1 cellular context compared by ENCODE assay signal in the genomic region with DNA sequence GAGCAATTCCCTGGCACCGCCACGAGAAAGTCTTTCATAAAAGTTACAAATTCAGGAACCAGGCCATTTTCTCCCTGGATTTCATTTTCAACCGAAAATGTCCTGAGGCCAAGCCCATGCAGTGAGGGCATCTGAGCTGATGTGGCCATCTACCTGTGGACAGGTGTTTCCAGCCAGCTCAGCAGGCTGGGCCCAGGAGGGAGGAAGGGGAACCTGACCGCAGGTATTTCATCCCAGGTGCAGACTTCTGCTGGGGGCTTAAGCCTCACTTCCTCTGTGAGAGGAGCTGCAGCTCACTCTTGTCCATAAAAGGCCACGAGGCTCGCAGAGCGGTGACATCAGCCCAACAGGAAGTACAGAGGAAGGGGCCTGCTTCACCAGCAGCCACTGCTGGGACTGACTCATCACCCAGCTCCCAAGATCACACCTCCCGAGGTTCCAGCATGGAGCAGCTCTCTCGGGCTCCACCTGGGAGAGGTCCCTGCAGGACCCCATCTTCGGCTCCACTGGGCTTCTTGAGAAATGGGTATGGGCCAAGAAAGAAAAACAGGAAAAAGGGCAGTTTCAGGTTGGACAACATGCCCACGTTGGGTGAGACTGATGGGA.
A peak's percentile ranks its signal among the peaks of the same experiment; 100 is the strongest.
TF ChIP-seq lines count a peak whose summit lies in the region.

No MANE protein-coding gene starts in this region.

TF ChIP-seq in HEK293, 187 proteins besides CTCF, POLR2A, EP300 and RAD21 (continued from another document and continues in another):
- TF ChIP-seq, protein P1, sequence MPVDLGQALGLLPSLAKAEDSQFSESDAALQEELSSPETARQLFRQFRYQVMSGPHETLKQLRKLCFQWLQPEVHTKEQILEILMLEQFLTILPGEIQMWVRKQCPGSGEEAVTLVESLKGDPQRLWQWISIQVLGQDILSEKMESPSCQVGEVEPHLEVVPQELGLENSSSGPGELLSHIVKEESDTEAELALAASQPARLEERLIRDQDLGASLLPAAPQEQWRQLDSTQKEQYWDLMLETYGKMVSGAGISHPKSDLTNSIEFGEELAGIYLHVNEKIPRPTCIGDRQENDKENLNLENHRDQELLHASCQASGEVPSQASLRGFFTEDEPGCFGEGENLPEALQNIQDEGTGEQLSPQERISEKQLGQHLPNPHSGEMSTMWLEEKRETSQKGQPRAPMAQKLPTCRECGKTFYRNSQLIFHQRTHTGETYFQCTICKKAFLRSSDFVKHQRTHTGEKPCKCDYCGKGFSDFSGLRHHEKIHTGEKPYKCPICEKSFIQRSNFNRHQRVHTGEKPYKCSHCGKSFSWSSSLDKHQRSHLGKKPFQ (tag by site-specific recombination; IDR thresholded peaks at IDR 0.05) = peak; percentile 79; the same call in 1 of the 2 replicates
- TF ChIP-seq, protein P2, sequence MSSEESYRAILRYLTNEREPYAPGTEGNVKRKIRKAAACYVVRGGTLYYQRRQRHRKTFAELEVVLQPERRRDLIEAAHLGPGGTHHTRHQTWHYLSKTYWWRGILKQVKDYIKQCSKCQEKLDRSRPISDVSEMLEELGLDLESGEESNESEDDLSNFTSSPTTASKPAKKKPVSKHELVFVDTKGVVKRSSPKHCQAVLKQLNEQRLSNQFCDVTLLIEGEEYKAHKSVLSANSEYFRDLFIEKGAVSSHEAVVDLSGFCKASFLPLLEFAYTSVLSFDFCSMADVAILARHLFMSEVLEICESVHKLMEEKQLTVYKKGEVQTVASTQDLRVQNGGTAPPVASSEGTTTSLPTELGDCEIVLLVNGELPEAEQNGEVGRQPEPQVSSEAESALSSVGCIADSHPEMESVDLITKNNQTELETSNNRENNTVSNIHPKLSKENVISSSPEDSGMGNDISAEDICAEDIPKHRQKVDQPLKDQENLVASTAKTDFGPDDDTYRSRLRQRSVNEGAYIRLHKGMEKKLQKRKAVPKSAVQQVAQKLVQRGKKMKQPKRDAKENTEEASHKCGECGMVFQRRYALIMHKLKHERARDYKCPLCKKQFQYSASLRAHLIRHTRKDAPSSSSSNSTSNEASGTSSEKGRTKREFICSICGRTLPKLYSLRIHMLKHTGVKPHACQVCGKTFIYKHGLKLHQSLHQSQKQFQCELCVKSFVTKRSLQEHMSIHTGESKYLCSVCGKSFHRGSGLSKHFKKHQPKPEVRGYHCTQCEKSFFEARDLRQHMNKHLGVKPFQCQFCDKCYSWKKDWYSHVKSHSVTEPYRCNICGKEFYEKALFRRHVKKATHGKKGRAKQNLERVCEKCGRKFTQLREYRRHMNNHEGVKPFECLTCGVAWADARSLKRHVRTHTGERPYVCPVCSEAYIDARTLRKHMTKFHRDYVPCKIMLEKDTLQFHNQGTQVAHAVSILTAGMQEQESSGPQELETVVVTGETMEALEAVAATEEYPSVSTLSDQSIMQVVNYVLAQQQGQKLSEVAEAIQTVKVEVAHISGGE (tag by site-specific recombination; conservative IDR thresholded peaks at IDR 0.05; ENCODE audit: low read depth) = no peak
- no peak for TF ChIP-seq ZNF626 (tag by site-specific recombination; IDR thresholded peaks at IDR 0.05)
- TF ChIP-seq ZNF426 (tag by site-specific recombination; IDR thresholded peaks at IDR 0.05) = no peak
- TF ChIP-seq KLF7 (tag by site-specific recombination; IDR thresholded peaks at IDR 0.05; ENCODE audit: borderline replicate concordance) = no peak
- no peak for TF ChIP-seq ELK4 (IDR thresholded peaks at IDR 0.05; ENCODE audit: borderline replicate concordance, low read depth, low read length)
- no peak for TF ChIP-seq ZNF391 (tag by site-specific recombination; IDR thresholded peaks at IDR 0.05; ENCODE audit: borderline replicate concordance, low read depth)
- peak; percentile 78 for TF ChIP-seq ZNF394 (tag by site-specific recombination; IDR thresholded peaks at IDR 0.05; ENCODE audit: borderline replicate concordance)
- no peak; the same call in 1 of the 2 replicates for TF ChIP-seq KLF8 (tag by site-specific recombination; IDR thresholded peaks at IDR 0.05)
- TF ChIP-seq KLF10 (tag by site-specific recombination; IDR thresholded peaks at IDR 0.05) = peak; percentile 85
- TF ChIP-seq, protein P3, sequence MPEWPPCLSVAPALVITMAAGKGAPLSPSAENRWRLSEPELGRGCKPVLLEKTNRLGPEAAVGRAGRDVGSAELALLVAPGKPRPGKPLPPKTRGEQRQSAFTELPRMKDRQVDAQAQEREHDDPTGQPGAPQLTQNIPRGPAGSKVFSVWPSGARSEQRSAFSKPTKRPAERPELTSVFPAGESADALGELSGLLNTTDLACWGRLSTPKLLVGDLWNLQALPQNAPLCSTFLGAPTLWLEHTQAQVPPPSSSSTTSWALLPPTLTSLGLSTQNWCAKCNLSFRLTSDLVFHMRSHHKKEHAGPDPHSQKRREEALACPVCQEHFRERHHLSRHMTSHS (tag by site-specific recombination; IDR thresholded peaks at IDR 0.05) = no peak
- TF ChIP-seq MYNN (tag by site-specific recombination; IDR thresholded peaks at IDR 0.05; ENCODE audit: borderline replicate concordance) = no peak
- no peak for TF ChIP-seq ZNF555 (tag by site-specific recombination; conservative IDR thresholded peaks at IDR 0.05)
- TF ChIP-seq ZNF302 (tag by site-specific recombination; IDR thresholded peaks at IDR 0.05; ENCODE audit: low read depth) = no peak
- no peak for TF ChIP-seq ZNF19 (tag by site-specific recombination; IDR thresholded peaks at IDR 0.05; ENCODE audit: low read depth)
- TF ChIP-seq ZBTB8A (tag by site-specific recombination; IDR thresholded peaks at IDR 0.05) = no peak
- TF ChIP-seq ATF2 (tag by site-specific recombination; IDR thresholded peaks at IDR 0.05; ENCODE audit: low read depth) = peak; percentile 63
- no peak for TF ChIP-seq ZSCAN5A (tag by site-specific recombination; IDR thresholded peaks at IDR 0.05)
- TF ChIP-seq ZNF48 (tag by site-specific recombination; IDR thresholded peaks at IDR 0.05) = no peak
- TF ChIP-seq ZBTB7A (tag by site-specific recombination; IDR thresholded peaks at IDR 0.05; ENCODE audit: low read depth) = no peak
- TF ChIP-seq ZNF292 (tag by site-specific recombination; IDR thresholded peaks at IDR 0.05; ENCODE audit: borderline replicate concordance, low read depth) = no peak
- 0 out of 2 replicates have a peak, but pooled peaks have one; percentile 7 for TF ChIP-seq INSM2 (tag by site-specific recombination; IDR thresholded peaks at IDR 0.05)
- no peak for TF ChIP-seq ZNF211 (tag by site-specific recombination; IDR thresholded peaks at IDR 0.05; ENCODE audit: low read depth)
- peak; percentile 30; the same call in 1 of the 2 replicates for TF ChIP-seq ZNF518A (tag by site-specific recombination; conservative IDR thresholded peaks at IDR 0.05; ENCODE audit: low read depth)
- no peak for TF ChIP-seq HIC1 (tag by site-specific recombination; IDR thresholded peaks at IDR 0.05)
- no peak for TF ChIP-seq ZNF148 (tag by site-specific recombination; IDR thresholded peaks at IDR 0.05; ENCODE audit: borderline replicate concordance)
- no peak for TF ChIP-seq ZNF354C (tag by site-specific recombination; IDR thresholded peaks at IDR 0.05; ENCODE audit: borderline replicate concordance, low read depth)
- TF ChIP-seq MZF1 (tag by site-specific recombination; IDR thresholded peaks at IDR 0.05; ENCODE audit: borderline replicate concordance) = no peak
